1 cellular context compared by ENCODE assay signal in genomic region chr17:7259555-7259889, GRCh38.
TF ChIP-seq lines count a peak whose summit lies in the region.

No MANE protein-coding gene starts in this region.

TF ChIP-seq in HepG2, 621 proteins besides CTCF, POLR2A, EP300 and RAD21:
- TF ChIP-seq KDM5B (CRISPR knock-in tag; IDR thresholded peaks at IDR 0.05; ENCODE audit: borderline replicate concordance) = 0 out of 2 replicates have a peak, but pooled peaks have one; percentile 4
- 0 out of 2 replicates have a peak, but pooled peaks have one; percentile 17 for TF ChIP-seq ZC3H4 (CRISPR knock-in tag; IDR thresholded peaks at IDR 0.05; ENCODE audit: borderline replicate concordance)
- no peak for TF ChIP-seq MLX (CRISPR knock-in tag; IDR thresholded peaks at IDR 0.05)
- no peak for TF ChIP-seq ZFY (CRISPR knock-in tag; IDR thresholded peaks at IDR 0.05)
- 0 out of 2 replicates have a peak, but pooled peaks have one; percentile 0 for TF ChIP-seq ZNF44 (CRISPR knock-in tag; IDR thresholded peaks at IDR 0.05)
- TF ChIP-seq TFAP4 (IDR thresholded peaks at IDR 0.05; ENCODE audit: borderline replicate concordance, low read depth) = no peak
- TF ChIP-seq ARID2 (CRISPR knock-in tag; IDR thresholded peaks at IDR 0.05; ENCODE audit: borderline replicate concordance) = no peak
- no peak for TF ChIP-seq ZNF781 (CRISPR knock-in tag; IDR thresholded peaks at IDR 0.05; ENCODE audit: borderline replicate concordance, not compliant biosample characterization)
- TF ChIP-seq, protein P1, sequence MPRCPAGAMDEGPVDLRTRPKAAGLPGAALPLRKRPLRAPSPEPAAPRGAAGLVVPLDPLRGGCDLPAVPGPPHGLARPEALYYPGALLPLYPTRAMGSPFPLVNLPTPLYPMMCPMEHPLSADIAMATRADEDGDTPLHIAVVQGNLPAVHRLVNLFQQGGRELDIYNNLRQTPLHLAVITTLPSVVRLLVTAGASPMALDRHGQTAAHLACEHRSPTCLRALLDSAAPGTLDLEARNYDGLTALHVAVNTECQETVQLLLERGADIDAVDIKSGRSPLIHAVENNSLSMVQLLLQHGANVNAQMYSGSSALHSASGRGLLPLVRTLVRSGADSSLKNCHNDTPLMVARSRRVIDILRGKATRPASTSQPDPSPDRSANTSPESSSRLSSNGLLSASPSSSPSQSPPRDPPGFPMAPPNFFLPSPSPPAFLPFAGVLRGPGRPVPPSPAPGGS (CRISPR knock-in tag; IDR thresholded peaks at IDR 0.05) = peak; percentile 12; the same call in 1 of the 2 replicates
- TF ChIP-seq, protein P2, sequence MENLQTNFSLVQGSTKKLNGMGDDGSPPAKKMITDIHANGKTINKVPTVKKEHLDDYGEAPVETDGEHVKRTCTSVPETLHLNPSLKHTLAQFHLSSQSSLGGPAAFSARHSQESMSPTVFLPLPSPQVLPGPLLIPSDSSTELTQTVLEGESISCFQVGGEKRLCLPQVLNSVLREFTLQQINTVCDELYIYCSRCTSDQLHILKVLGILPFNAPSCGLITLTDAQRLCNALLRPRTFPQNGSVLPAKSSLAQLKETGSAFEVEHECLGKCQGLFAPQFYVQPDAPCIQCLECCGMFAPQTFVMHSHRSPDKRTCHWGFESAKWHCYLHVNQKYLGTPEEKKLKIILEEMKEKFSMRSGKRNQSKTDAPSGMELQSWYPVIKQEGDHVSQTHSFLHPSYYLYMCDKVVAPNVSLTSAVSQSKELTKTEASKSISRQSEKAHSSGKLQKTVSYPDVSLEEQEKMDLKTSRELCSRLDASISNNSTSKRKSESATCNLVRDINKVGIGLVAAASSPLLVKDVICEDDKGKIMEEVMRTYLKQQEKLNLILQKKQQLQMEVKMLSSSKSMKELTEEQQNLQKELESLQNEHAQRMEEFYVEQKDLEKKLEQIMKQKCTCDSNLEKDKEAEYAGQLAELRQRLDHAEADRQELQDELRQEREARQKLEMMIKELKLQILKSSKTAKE (CRISPR knock-in tag; IDR thresholded peaks at IDR 0.05; ENCODE audit: borderline replicate concordance) = no peak
